ENCODE assay signal across 17 cellular contexts in genomic region chr20:57990396-57990987, GRCh38.
DNase-seq lines count a peak whose midpoint lies in the region; ATAC-seq and TF ChIP-seq lines count a peak whose summit lies in the region.
"Had no signal": no experiment of that assay in that cellular context is flagged by ENCODE, and none has a peak within 500 bp of the region (broad histone marks: within the 10 kb centered on the region; RNA-seq: fewer than 3 reads in every experiment).

No MANE protein-coding gene starts in this region.

- 47 to 50% methylated on average over 8 of the region's 8 CpGs for WGBS in heart right ventricle, 2 donors

- no peaks in the 10 kb centered on the region for H3K9me3 Mint-ChIP-seq in MCF 10A (ENCODE audit: unreplicated experiment)
- no peaks in the 10 kb centered on the region for H3K9me3 Mint-ChIP-seq in stimulated activated naive CD8-positive, alpha-beta T cell treated with anti-CD3 and anti-CD28 coated beads, Interleukin-15, amount 100 ng/mL, for 72 hours
- H3K9me3 Mint-ChIP-seq: activated B cell treated with CpG ODN at 0.5 μM for 24 hours; activated naive CD8-positive, alpha-beta T cell treated with anti-CD3 and anti-CD28 coated beads, Interleukin-2, amount 10 ng/mL, durations not matched to agents 7 days and 5 days had no signal

- peaks cover 22% of the 10 kb centered on the region for H3K4me1 Mint-ChIP-seq in MCF 10A (ENCODE audit: insufficient read depth, unreplicated experiment)
- no peaks in the 10 kb centered on the region for H3K4me1 Mint-ChIP-seq in stimulated activated naive CD8-positive, alpha-beta T cell treated with anti-CD3 and anti-CD28 coated beads, Interleukin-15, amount 100 ng/mL, for 72 hours
- H3K4me1 Mint-ChIP-seq: activated B cell treated with CpG ODN at 0.5 μM for 24 hours; activated naive CD8-positive, alpha-beta T cell treated with anti-CD3 and anti-CD28 coated beads, Interleukin-2, amount 10 ng/mL, durations not matched to agents 7 days and 5 days had no signal

- H3K36me3 Mint-ChIP-seq in MCF 10A (ENCODE audit: insufficient read depth, unreplicated experiment), result peaks cover 5% of the 10 kb centered on the region
- H3K36me3 Mint-ChIP-seq: activated naive CD8-positive, alpha-beta T cell treated with anti-CD3 and anti-CD28 coated beads, Interleukin-2, amount 10 ng/mL, durations not matched to agents 7 days and 5 days had no signal

- peak overlapping the region; percentile 85 for H3K27ac Mint-ChIP-seq in MCF 10A (ENCODE audit: low read depth, unreplicated experiment)
- H3K27ac Mint-ChIP-seq in stimulated activated naive CD8-positive, alpha-beta T cell treated with anti-CD3 and anti-CD28 coated beads, Interleukin-15, amount 100 ng/mL, for 72 hours, result no peak overlapping the region
- H3K27ac Mint-ChIP-seq: activated B cell treated with CpG ODN at 0.5 μM for 24 hours; activated naive CD8-positive, alpha-beta T cell treated with anti-CD3 and anti-CD28 coated beads, Interleukin-2, amount 10 ng/mL, durations not matched to agents 7 days and 5 days had no signal

- TF ChIP-seq CTCF in MCF 10A (IDR thresholded peaks at IDR 0.05; ENCODE audit: unreplicated experiment) (no peak), heart right ventricle (IDR thresholded peaks at IDR 0.05) (no peak), left lung (IDR thresholded peaks at IDR 0.05) (no peak)

- H3K4me3 ChIP-seq in heart right ventricle (no peak overlapping the region), left lung (no peak overlapping the region)
- H3K4me3 ChIP-seq: spleen had no signal

- H3K36me3 ChIP-seq in heart right ventricle, result no peaks in the 10 kb centered on the region
- H3K36me3 ChIP-seq in left lung, result no peaks in the 10 kb centered on the region
- H3K36me3 ChIP-seq: spleen had no signal

- H3K27ac ChIP-seq in heart right ventricle (peak overlapping the region in 4 of 10 donors; percentile 4 to 37 (median 10)), left lung (no peak overlapping the region)
- H3K27ac ChIP-seq: spleen had no signal

- CTCF ChIA-PET in MCF 10A (lab: Yijun Ruan, JAX), result interaction anchor here (0.6 to 1.3 kb wide), 3 partner anchors 61 to 337 kb away, joined by 3 read pairs; no protein-coding TSS in a partner anchor

- no peaks in the 10 kb centered on the region for H3K27me3 Mint-ChIP-seq in MCF 10A (ENCODE audit: insufficient read depth, unreplicated experiment)
- peaks cover 36% of the 10 kb centered on the region for H3K27me3 Mint-ChIP-seq in stimulated activated naive CD8-positive, alpha-beta T cell treated with anti-CD3 and anti-CD28 coated beads, Interleukin-15, amount 100 ng/mL, for 72 hours
- H3K27me3 Mint-ChIP-seq: activated naive CD8-positive, alpha-beta T cell treated with anti-CD3 and anti-CD28 coated beads, Interleukin-2, amount 10 ng/mL, durations not matched to agents 7 days and 5 days had no signal

- H3K9me3 ChIP-seq in heart right ventricle (no peaks in the 10 kb centered on the region), left lung (no peaks in the 10 kb centered on the region)
- H3K9me3 ChIP-seq: Caco-2, spleen had no signal

- no peak overlapping the region for H3K4me3 Mint-ChIP-seq in MCF 10A (ENCODE audit: unreplicated experiment)
- no peak overlapping the region for H3K4me3 Mint-ChIP-seq in stimulated activated naive CD8-positive, alpha-beta T cell treated with anti-CD3 and anti-CD28 coated beads, Interleukin-15, amount 100 ng/mL, for 72 hours
- H3K4me3 Mint-ChIP-seq: activated B cell treated with CpG ODN at 0.5 μM for 24 hours; activated naive CD8-positive, alpha-beta T cell treated with anti-CD3 and anti-CD28 coated beads, Interleukin-2, amount 10 ng/mL, durations not matched to agents 7 days and 5 days had no signal

- H3K4me1 ChIP-seq in heart right ventricle (peaks cover 0 to 37% (median 9%) of the 10 kb centered on the region in 9 donors), left lung (no peaks in the 10 kb centered on the region)
- H3K4me1 ChIP-seq: Caco-2, spleen had no signal

- H3K27me3 ChIP-seq in heart right ventricle (no peaks in the 10 kb centered on the region), left lung (no peaks in the 10 kb centered on the region)

- BruUV-seq in MCF 10A (replicated peaks; lab: Mats Ljungman, UMichigan), result no TSS peak

- DNase-seq in M059J (ENCODE audit: low read depth) (peak; percentile 82), MCF 10A (ENCODE audit: unreplicated experiment) (peak; percentile 61), heart right ventricle (peak in 1 of 2 donors; percentile 50), left lung (no peak), DMS153 treated with DMSO at 0.1 percent for 48 hours (lab: John Stamatoyannopoulos, UW; ENCODE audit: unreplicated experiment) (no peak), mucosa of gallbladder (ENCODE audit: low spot score) (no peak)
- no peak for DNase-seq in stimulated activated naive CD8-positive, alpha-beta T cell treated with anti-CD3 and anti-CD28 coated beads, Interleukin-15, amount 100 ng/mL, for 72 hours
- DNase-seq: activated B cell treated with CpG ODN at 0.5 μM for 24 hours; activated CD8-positive, alpha-beta memory T cell treated with anti-CD3 and anti-CD28 coated beads, Interleukin-2, amount 50 U/mL, for 4 hours; activated naive CD8-positive, alpha-beta T cell treated with anti-CD3 and anti-CD28 coated beads, Interleukin-2, amount 10 ng/mL, durations not matched to agents 7 days and 5 days; Caco-2; cortex of kidney; KG1; NCI-H2029 treated with DMSO at 0.1 percent for 48 hours; NK-92 treated with Interleukin-12 subunit alpha and Interleukin-12 subunit beta, amount 100 ng/mL, for 24 hours; spleen; substantia nigra had no signal

- POLR2A ChIA-PET in MCF 10A (lab: Yijun Ruan, JAX), result interaction anchor here (0.6 to 3.3 kb wide), 15 partner anchors 10 to 310 kb away, joined by 3 to 23 read pairs (median 4); partner anchors contain the start of gene PMEPA1

- peak in 6 of 8 donors; percentile 73 to 85 (median 80) for ATAC-seq in heart right ventricle
- ATAC-seq in left lung, result no peak
- no peak for ATAC-seq in stimulated activated naive CD8-positive, alpha-beta T cell treated with anti-CD3 and anti-CD28 coated beads, Interleukin-15, amount 100 ng/mL, for 72 hours

- intact Hi-C loops in MCF 10A (cut with micrococcal nuclease) (loop anchor here (2.0 to 10.0 kb wide), 3 partner anchors 94 to 293 kb away; partner anchors contain the start of gene PMEPA1), heart right ventricle (cut with DNase I) (no loop called here), left lung (cut with DNase I) (no loop called here)

Comparison
In these comparisons a context has a peak if more than half of its experiments do, and no peak if none do; other contexts are left out.
1. DNase-seq: peak in M059J (single experiment) and MCF 10A (single experiment); none in left lung (0 of 2), DMS153 treated with DMSO at 0.1 percent for 48 hours (single experiment), stimulated activated naive CD8-positive, alpha-beta T cell treated with anti-CD3 and anti-CD28 coated beads, Interleukin-15, amount 100 ng/mL, for 72 hours (0 of 2) and mucosa of gallbladder (single experiment).
2. ATAC-seq: peak in heart right ventricle (6 of 8); none in left lung (single experiment) and stimulated activated naive CD8-positive, alpha-beta T cell treated with anti-CD3 and anti-CD28 coated beads, Interleukin-15, amount 100 ng/mL, for 72 hours (single experiment).